In genomic region chr6:75044846-75045245, GRCh38 we compare ENCODE assay signal across 18 cellular contexts.
A peak's percentile ranks its signal among the peaks of the same experiment; 100 is the strongest.
DNase-seq lines count a peak whose midpoint lies in the region; ATAC-seq, FAIRE-seq and TF ChIP-seq lines count a peak whose summit lies in the region.
"Had no signal": no experiment of that assay in that cellular context is flagged by ENCODE, and none has a peak within 500 bp of the region (broad histone marks: within the 10 kb centered on the region; RNA-seq: fewer than 3 reads in every experiment).

No MANE protein-coding gene starts in this region.

- H4K91ac ChIP-seq in IMR-90 (ENCODE audit: insufficient read depth, low read depth, low read length), result no peak overlapping the region

- H4K20me1 ChIP-seq in IMR-90 (ENCODE audit: insufficient read depth, low read length), result no peaks in the 10 kb centered on the region

- TF ChIP-seq CTCF in AG04449 (IDR thresholded peaks at IDR 0.05; ENCODE audit: insufficient read depth, low read length, missing control alignments) (no peak), IMR-90 (conservative IDR thresholded peaks at IDR 0.05; ENCODE audit: low read depth, low read length) (no peak)

- CTCF ChIA-PET in AG04449 (lab: Yijun Ruan, JAX), result no interaction called here
- CTCF ChIA-PET in IMR-90 (lab: Yijun Ruan, JAX), result no interaction called here

- H2BK15ac ChIP-seq in IMR-90 (ENCODE audit: low read depth, low read length), result no peak overlapping the region

- H2AK9ac ChIP-seq in IMR-90 (replicated peaks; ENCODE audit: low read depth, low read length, poor library complexity), result no peak overlapping the region

- DNase-seq in AG04449 (ENCODE audit: low read depth, low spot score), result peak; percentile 17
- DNase-seq in IMR-90, result no peak
- DNase-seq in iris pigment epithelial cell (ENCODE audit: low read depth), result peak; percentile 31
- DNase-seq in head of caudate nucleus, result no peak
- no peak for DNase-seq in NCI-H2029 (lab: John Stamatoyannopoulos, UW)
- no peak for DNase-seq in AG08396 (ENCODE audit: low spot score)
- DNase-seq: CD4-positive, alpha-beta memory T cell; DMS79; GDM1; H9 had no signal

- peak; percentile 99 for FAIRE-seq in endometrium (lab: Jason Lieb, UNC)
- FAIRE-seq: GM12892, HepG2, HTR-8/SVneo had no signal

- POLR2A ChIA-PET in AG04449 (lab: Yijun Ruan, JAX), result no interaction called here
- POLR2A ChIA-PET in IMR-90 (lab: Charles Lee; ENCODE audit: unreplicated experiment), result interaction anchor here (0.6 kb wide), 1 partner anchor 181 kb away, joined by 3 read pairs; no protein-coding TSS in a partner anchor

- no peak overlapping the region for H3K9ac ChIP-seq in IMR-90 (ENCODE audit: low read depth, low read length)

- H3K23ac ChIP-seq in IMR-90 (ENCODE audit: low read depth, low read length), result no peak overlapping the region

- H3K36me3 ChIP-seq in IMR-90 (ENCODE audit: control insufficient read depth, insufficient read depth, low read length), result no peaks in the 10 kb centered on the region

- H2AK5ac ChIP-seq in IMR-90 (ENCODE audit: low read depth, low read length), result no peak overlapping the region

- no peak overlapping the region for H3K4ac ChIP-seq in IMR-90 (ENCODE audit: low read depth, low read length)

- H3K27ac ChIP-seq in IMR-90 (ENCODE audit: insufficient read depth, low read length), result no peak overlapping the region
- H3K27ac ChIP-seq: 22Rv1, C4-2B had no signal

- intact Hi-C loops in IMR-90 (cut with micrococcal nuclease) (no loop called here), head of caudate nucleus (cut with DNase I) (no loop called here)

- no peak for TF ChIP-seq RAD21 in IMR-90 (IDR thresholded peaks at IDR 0.05; ENCODE audit: low read length)

- no peaks in the 10 kb centered on the region for H3K4me1 ChIP-seq in IMR-90 (ENCODE audit: control insufficient read depth, insufficient read depth, low read length)

- H3K79me1 ChIP-seq in IMR-90 (ENCODE audit: low read depth in 1 of 2, low read length in 2 of 2), result no peaks in the 10 kb centered on the region

- no peak overlapping the region for H2BK120ac ChIP-seq in IMR-90 (ENCODE audit: low read depth, low read length)

- no peak overlapping the region for H3K4me2 ChIP-seq in IMR-90 (ENCODE audit: low read depth, low read length)
- H3K4me2 ChIP-seq: GM23338 had no signal

- H3K4me3 ChIP-seq in AG04449 (ENCODE audit: low read depth, low read length) (no peak overlapping the region), IMR-90 (ENCODE audit: insufficient read depth, low read depth, low read length) (no peak overlapping the region)
- H3K4me3 ChIP-seq: GM23338 had no signal

- no peaks in the 10 kb centered on the region for H3K27me3 ChIP-seq in IMR-90 (ENCODE audit: control insufficient read depth, insufficient read depth, low read length)

- no peak overlapping the region for H3K18ac ChIP-seq in IMR-90 (ENCODE audit: low read depth, low read length)

- no peak overlapping the region for H3K14ac ChIP-seq in IMR-90 (replicated peaks; ENCODE audit: low read depth, low read length)

- no TSS peak for BruUV-seq in IMR-90 (replicated peaks; lab: Mats Ljungman, UMichigan)

- no peak overlapping the region for H4K8ac ChIP-seq in IMR-90 (ENCODE audit: low read depth in 2 of 2, low read length in 2 of 2)

- H3K9me1 ChIP-seq in IMR-90 (ENCODE audit: insufficient read depth, low read length), result no peaks in the 10 kb centered on the region

- no peak overlapping the region for H2BK20ac ChIP-seq in IMR-90 (ENCODE audit: low read depth, low read length)

- ATAC-seq in IMR-90 (ENCODE audit: low read depth) (peak; percentile 32; the same call in 1 of the 2 replicates), GM18519 (IDR thresholded peaks at IDR 0.05; ENCODE audit: low FRiP score, unreplicated experiment) (no peak)
- ATAC-seq: GM23338, HepG2 had no signal

- H3K9me3 ChIP-seq in IMR-90 (ENCODE audit: control insufficient read depth, insufficient read depth, low read length), result peaks cover 4% of the 10 kb centered on the region

- in situ Hi-C loops in IMR-90 (cut with MboI; ENCODE audit: low sequenced_read_pairs), result no loop called here

- TF ChIP-seq POLR2A in IMR-90 (IDR thresholded peaks at IDR 0.05; ENCODE audit: low read depth, low read length), result no peak

- no peak overlapping the region for H2BK5ac ChIP-seq in IMR-90 (ENCODE audit: low read depth, low read length, poor library complexity, severe bottlenecking)

- no peak overlapping the region for H3K56ac ChIP-seq in IMR-90 (ENCODE audit: extremely low read depth, insufficient read depth, low read length)

- no peak overlapping the region for H4K5ac ChIP-seq in IMR-90 (ENCODE audit: low read depth, low read length)

- H2AFZ ChIP-seq in IMR-90 (replicated peaks; ENCODE audit: low read length, poor library complexity), result no peak overlapping the region
- H2AFZ ChIP-seq: GM23338 had no signal

- dilution Hi-C loops in IMR-90 (cut with HindIII; ENCODE audit: low sequenced_read_pairs, unreplicated experiment), result no loop called here

TF ChIP-seq in IMR-90, 13 proteins besides CTCF, POLR2A, EP300 and RAD21:
- no peak for TF ChIP-seq ELK1 (IDR thresholded peaks at IDR 0.05; ENCODE audit: borderline replicate concordance, low read depth, low read length)
- no peak for TF ChIP-seq MAFK (IDR thresholded peaks at IDR 0.05; ENCODE audit: low read depth, low read length)
- no peak for TF ChIP-seq CEBPB (IDR thresholded peaks at IDR 0.05; ENCODE audit: low read depth, low read length)
- TF ChIP-seq SMC3 (IDR thresholded peaks at IDR 0.05; ENCODE audit: low read depth, low read length), result no peak
- TF ChIP-seq FOS (IDR thresholded peaks at IDR 0.05; ENCODE audit: low read depth, low read length), result no peak
- no peak for TF ChIP-seq BHLHE40 (IDR thresholded peaks at IDR 0.05; ENCODE audit: low read depth, low read length)
- TF ChIP-seq NFE2L2 (IDR thresholded peaks at IDR 0.05; ENCODE audit: low read depth, low read length), result no peak
- no peak for TF ChIP-seq CHD1 (IDR thresholded peaks at IDR 0.05; ENCODE audit: low read depth, low read length)
- no peak for TF ChIP-seq RFX5 (IDR thresholded peaks at IDR 0.05; ENCODE audit: low read depth, low read length)
- no peak for TF ChIP-seq MAZ (IDR thresholded peaks at IDR 0.05; ENCODE audit: borderline replicate concordance, low read depth, low read length)
- TF ChIP-seq RCOR1 (IDR thresholded peaks at IDR 0.05; ENCODE audit: insufficient replicate concordance, low read length), result no peak
- TF ChIP-seq MXI1 (IDR thresholded peaks at IDR 0.05; ENCODE audit: borderline replicate concordance, low read depth, low read length), result no peak
- no peak for TF ChIP-seq USF2 (IDR thresholded peaks at IDR 0.05; ENCODE audit: low read depth, low read length)

Comparison
In these comparisons a context has a peak if more than half of its experiments do, and no peak if none do; other contexts are left out.
1. DNase-seq: peak in AG04449 (single experiment) and iris pigment epithelial cell (single experiment); none in IMR-90 (single experiment), head of caudate nucleus (0 of 42), NCI-H2029 (single experiment) and AG08396 (single experiment).